Comparison of ENCODE assay signal across 8 cellular contexts in genomic region chr1:52365746-52366516, GRCh38. TPM values are rescaled to one million over a fixed set of nuclear protein-coding genes. Genes with fewer than 3 reads are reported as not detected.
DNase-seq lines count a peak whose midpoint lies in the region; ATAC-seq and TF ChIP-seq lines count a peak whose summit lies in the region.

CC2D1B (minus strand) TSS chr1:52366205; CDS start chr1:52364620, 1,585 bp downstream.

- H3K27ac ChIP-seq in C4-2B, result peak within 1 kb of the TSS; percentile 89

- TF ChIP-seq CTCF in C4-2B (conservative IDR thresholded peaks at IDR 0.05), result no peak

- ATAC-seq in GM19351 (IDR thresholded peaks at IDR 0.05; ENCODE audit: unreplicated experiment) (peak; percentile 92), HG03521 (IDR thresholded peaks at IDR 0.05; ENCODE audit: unreplicated experiment) (peak; percentile 93), left lobe of liver (peak; percentile 89)

- DNase-seq in NCI-H748 (lab: John Stamatoyannopoulos, UW; ENCODE audit: unreplicated experiment) (peak; percentile 99), dedifferentiated amniotic fluid mesenchymal stem cell (ENCODE audit: extremely low spot score) (peak; percentile 92), left lobe of liver (ENCODE audit: low spot score) (peak; percentile 100)
- DNase-seq in activated CD4-positive, alpha-beta T cell treated with anti-CD3 and anti-CD28 coated beads, Interleukin-2, amount 50 U/mL, for 1 hour, result peak; percentile 99
- DNase-seq in stimulated activated CD4-positive, alpha-beta T cell treated with anti-CD3 and anti-CD28 coated beads, Interleukin-2, amount 100 ng/mL, for 4 hours (ENCODE audit: low read depth), result peak; percentile 98

RNA-seq across cellular contexts. Expression of gene CC2D1B, which starts in this region (rescaled TPM):
- 14.5 TPM for total RNA-seq in left lobe of liver

Comparison
In these comparisons a context has a peak if more than half of its experiments do, and no peak if none do; other contexts are left out.
1. Peak in every context shown above with its lines: DNase-seq, ATAC-seq and H3K27ac ChIP-seq.